10 cellular contexts compared by ENCODE assay signal in the genomic region with DNA sequence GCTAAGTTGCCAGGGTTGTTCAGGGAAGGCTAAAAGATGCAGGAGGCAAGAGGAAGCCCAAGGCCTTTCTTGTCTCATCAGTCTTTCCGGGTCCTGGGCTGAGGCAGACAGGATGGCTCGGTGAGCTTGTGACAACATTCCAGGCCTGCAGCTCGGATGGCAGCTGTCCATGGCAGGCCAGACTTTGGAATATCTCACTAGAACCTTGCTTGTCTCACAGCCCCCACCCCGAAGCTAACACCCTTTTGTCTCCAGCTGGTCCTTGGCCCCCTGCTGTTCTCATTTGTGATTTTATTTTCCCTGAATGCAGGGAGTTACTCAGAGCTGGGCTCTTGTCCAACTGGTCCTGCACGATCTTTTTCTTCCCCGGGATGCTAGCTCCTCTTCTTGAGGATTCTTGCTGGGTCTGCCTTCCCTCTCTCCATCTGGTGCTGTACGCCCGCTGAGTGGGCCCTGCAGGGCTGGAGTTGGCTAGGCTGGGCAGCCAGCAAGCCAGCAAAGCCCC.
A peak's percentile ranks its signal among the peaks of the same experiment; 100 is the strongest.
DNase-seq lines count a peak whose midpoint lies in the region; ATAC-seq and TF ChIP-seq lines count a peak whose summit lies in the region.
"Had no signal": no experiment of that assay in that cellular context is flagged by ENCODE, and none has a peak within 500 bp of the region (broad histone marks: within the 10 kb centered on the region; RNA-seq: fewer than 3 reads in every experiment).

No MANE protein-coding gene starts in this region.

- ATAC-seq in HG02981 (IDR thresholded peaks at IDR 0.05; ENCODE audit: unreplicated experiment) = no peak
- no peak for ATAC-seq in GM19035 (IDR thresholded peaks at IDR 0.05; ENCODE audit: unreplicated experiment)
- no peak for ATAC-seq in HG03135 (IDR thresholded peaks at IDR 0.05; ENCODE audit: unreplicated experiment)

- no peak overlapping the region for H3K27ac ChIP-seq in vagina
- H3K27ac ChIP-seq: skin epidermis, thoracic aorta had no signal

- H3K4me1 ChIP-seq in vagina = no peaks in the 10 kb centered on the region

- TF ChIP-seq CTCF in GM12872 (IDR thresholded peaks at IDR 0.05; ENCODE audit: insufficient read depth, low read depth, low read length) (0 out of 3 replicates have a peak, but pooled peaks have one; percentile 3), vagina (IDR thresholded peaks at IDR 0.05) (no peak)

- DNase-seq in NCI-H2171 (lab: John Stamatoyannopoulos, UW) (peak; percentile 46), cerebellar nuclear complex (lab: John Stamatoyannopoulos, UW) (peak; percentile 67 to 80), occipital lobe (lab: John Stamatoyannopoulos, UW) (peak; percentile 65), vagina (ENCODE audit: extremely low spot score in 2 of 2) (no peak)

- no peaks in the 10 kb centered on the region for H3K27me3 ChIP-seq in vagina

- H3K4me3 ChIP-seq in vagina = no peak overlapping the region
- H3K4me3 ChIP-seq: skin epidermis, thoracic aorta had no signal

- intact Hi-C loops in vagina (cut with DNase I) = no loop called here

- no peaks in the 10 kb centered on the region for H3K36me3 ChIP-seq in vagina
- H3K36me3 ChIP-seq: thoracic aorta had no signal

- no peaks in the 10 kb centered on the region for H3K9me3 ChIP-seq in vagina
- H3K9me3 ChIP-seq: thoracic aorta had no signal

- no peak for TF ChIP-seq POLR2A in vagina (IDR thresholded peaks at IDR 0.05)

Comparison
In these comparisons a context has a peak if more than half of its experiments do, and no peak if none do; other contexts are left out.
1. DNase-seq: peak in NCI-H2171 (single experiment), cerebellar nuclear complex (2 of 2) and occipital lobe (single experiment); none in vagina (0 of 2).